Comparison of ENCODE assay signal across 20 cellular contexts in genomic region chr16:35252356-35252936, GRCh38.
DNase-seq lines count a peak whose midpoint lies in the region; ATAC-seq, FAIRE-seq and TF ChIP-seq lines count a peak whose summit lies in the region.
"Had no signal": no experiment of that assay in that cellular context is flagged by ENCODE, and none has a peak within 500 bp of the region (broad histone marks: within the 10 kb centered on the region; RNA-seq: fewer than 3 reads in every experiment).

No MANE protein-coding gene starts in this region.

- FAIRE-seq in G401.6 (lab: Jason Lieb, UNC) (peak; percentile 65), frontal cortex (lab: Jason Lieb, UNC) (peak; percentile 69)
- FAIRE-seq: GM18507, islet of Langerhans had no signal

- in situ Hi-C loops in KBM-7 (cut with MboI; ENCODE audit: low pct_unique_long_range_greater_than_20kb, low sequenced_read_pairs) (loop anchor here (25.0 kb wide), 1 partner anchor 110 kb away; no protein-coding TSS in a partner anchor), astrocyte of the spinal cord (cut with HindIII; ENCODE audit: low sequenced_read_pairs) (no loop called here)

- TF ChIP-seq CTCF in astrocyte of the spinal cord (IDR thresholded peaks at IDR 0.05; ENCODE audit: low read depth, low read length): no peak

- H3K4me3 ChIP-seq in astrocyte of the spinal cord (ENCODE audit: low read depth, low read length): no peak overlapping the region
- H3K4me3 ChIP-seq: ascending aorta, HAP-1, PC-9, SJCRH30, thyroid gland had no signal

- ATAC-seq in HG03571 (IDR thresholded peaks at IDR 0.05; ENCODE audit: unreplicated experiment): no peak

- peak; percentile 9 for DNase-seq in KBM-7
- peak; percentile 0 for DNase-seq in astrocyte of the spinal cord (ENCODE audit: low read depth, low spot score)
- no peak for DNase-seq in frontal cortex (ENCODE audit: low spot score in 2 of 2)
- no peak for DNase-seq in T1000 (lab: John Stamatoyannopoulos, UW)
- DNase-seq in NCI-H1436 treated with DMSO at 0.1 percent for 48 hours (lab: John Stamatoyannopoulos, UW): no peak
- DNase-seq: activated CD4-positive, alpha-beta T cell treated with anti-CD3 and anti-CD28 coated beads, Interleukin-2, amount 50 U/mL, for 48 hours; activated naive CD4-positive, alpha-beta T cell treated with anti-CD3 and anti-CD28 coated beads for 36 hours; effector memory CD4-positive, alpha-beta T cell; PC-9; stimulated activated CD4-positive, alpha-beta T cell treated with anti-CD3 and anti-CD28 coated beads, Interleukin-2, amount 100 ng/mL, for 24 hours; stimulated activated naive CD4-positive, alpha-beta T cell treated with Interleukin-2 at 50 U/mL for 16 hours; thyroid gland; WERI-Rb-1 had no signal

Comparison
In these comparisons a context has a peak if more than half of its experiments do, and no peak if none do; other contexts are left out.
1. DNase-seq: peak in KBM-7 (single experiment) and astrocyte of the spinal cord (single experiment); none in frontal cortex (0 of 2), T1000 (single experiment) and NCI-H1436 treated with DMSO at 0.1 percent for 48 hours (single experiment).